ENCODE assay signal across 7 cellular contexts in genomic region chr22:42519544-42520237, GRCh38.
DNase-seq lines count a peak whose midpoint lies in the region; ATAC-seq and TF ChIP-seq lines count a peak whose summit lies in the region.

Gene RRP7A, minus strand, starts transcription at chr22:42519796. Its CDS starts 10 bp downstream, at chr22:42519786.

- no peak for TF ChIP-seq CTCF in GM13977 (IDR thresholded peaks at IDR 0.05; ENCODE audit: extremely low read depth, insufficient read depth, missing control alignments)

- in situ Hi-C loops in GM13977 (cut with MboI; ENCODE audit: low pct_unique_long_range_greater_than_20kb, low sequenced_read_pairs, unreplicated experiment): no loop called here

- peak; percentile 87 for DNase-seq in GM13977 (ENCODE audit: low spot score)
- peak; percentile 60 for DNase-seq in NCI-H2107 (lab: John Stamatoyannopoulos, UW)
- DNase-seq in activated CD4-positive, CD25-positive, alpha-beta regulatory T cell treated with anti-CD3 and anti-CD28 coated beads, Interleukin-2, amount 50 U/mL, for 16 hours (ENCODE audit: low read depth, low spot score): peak; percentile 72
- DNase-seq in central memory CD4-positive, alpha-beta T cell: peak; percentile 78
- DNase-seq in islet precursor cell: peak; percentile 88
- DNase-seq in stimulated activated CD4-positive, alpha-beta T cell treated with anti-CD3 and anti-CD28 coated beads, Interleukin-12 subunit alpha, Interleukin-12 subunit beta, amount 100 ng/mL, for 24 hours (ENCODE audit: low read depth in 2 of 2): peak; percentile 71 to 82

- ATAC-seq in HG02610 (IDR thresholded peaks at IDR 0.05; ENCODE audit: unreplicated experiment): peak; percentile 78

Comparison
In these comparisons a context has a peak if more than half of its experiments do, and no peak if none do; other contexts are left out.
1. Peak in every context shown above with its lines: DNase-seq and ATAC-seq.